1 cellular context compared by ENCODE assay signal in the genomic region with DNA sequence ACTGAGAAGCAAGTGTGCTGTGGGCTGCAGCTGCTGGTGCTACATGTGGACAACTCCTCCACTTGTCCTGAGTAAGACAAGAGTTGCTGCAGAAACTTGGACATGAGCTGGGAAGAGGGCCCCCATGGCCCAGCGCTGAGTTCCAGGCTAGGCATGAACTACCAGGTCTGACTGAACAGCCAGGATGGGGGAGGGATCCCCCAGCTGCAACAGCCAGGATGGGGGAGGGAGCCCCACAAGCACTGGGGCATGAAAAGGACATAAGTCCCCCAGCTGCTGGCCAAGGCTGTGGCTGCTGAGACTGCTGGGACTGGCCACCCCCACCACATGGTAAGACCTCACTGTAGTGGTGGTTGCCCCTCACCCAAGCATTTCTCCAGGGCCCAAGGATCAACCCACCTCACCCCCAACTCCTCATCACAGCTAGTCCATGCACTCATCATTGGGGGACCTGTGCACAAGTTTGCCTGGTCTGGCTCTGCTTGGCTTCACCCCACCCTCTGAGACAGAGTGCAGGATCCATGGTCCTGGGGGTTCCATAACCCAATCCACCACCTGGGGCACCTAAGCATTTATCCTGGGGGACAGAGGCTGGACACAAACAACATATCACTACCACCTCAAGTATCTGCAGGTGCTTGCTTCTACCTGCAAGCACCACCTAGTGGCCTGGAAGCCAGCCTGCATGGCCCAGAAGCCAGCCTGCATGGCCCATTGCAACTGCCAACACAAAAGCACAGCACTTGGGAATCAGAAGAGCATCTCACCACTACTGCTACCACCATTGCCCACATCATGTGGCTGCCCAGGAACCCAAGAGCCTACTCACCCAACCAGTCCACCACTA.
TF ChIP-seq lines count a peak whose summit lies in the region.

No MANE protein-coding gene starts in this region.

TF ChIP-seq in SK-N-SH, 30 proteins besides CTCF, POLR2A, EP300 and RAD21 (continued from another document):
- TF ChIP-seq NFIC (IDR thresholded peaks at IDR 0.05; ENCODE audit: borderline replicate concordance) = no peak
- TF ChIP-seq, protein P1, sequence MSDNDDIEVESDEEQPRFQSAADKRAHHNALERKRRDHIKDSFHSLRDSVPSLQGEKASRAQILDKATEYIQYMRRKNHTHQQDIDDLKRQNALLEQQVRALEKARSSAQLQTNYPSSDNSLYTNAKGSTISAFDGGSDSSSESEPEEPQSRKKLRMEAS (IDR thresholded peaks at IDR 0.05; ENCODE audit: low read depth) = no peak
